ENCODE assay signal across 15 cellular contexts in the genomic region with DNA sequence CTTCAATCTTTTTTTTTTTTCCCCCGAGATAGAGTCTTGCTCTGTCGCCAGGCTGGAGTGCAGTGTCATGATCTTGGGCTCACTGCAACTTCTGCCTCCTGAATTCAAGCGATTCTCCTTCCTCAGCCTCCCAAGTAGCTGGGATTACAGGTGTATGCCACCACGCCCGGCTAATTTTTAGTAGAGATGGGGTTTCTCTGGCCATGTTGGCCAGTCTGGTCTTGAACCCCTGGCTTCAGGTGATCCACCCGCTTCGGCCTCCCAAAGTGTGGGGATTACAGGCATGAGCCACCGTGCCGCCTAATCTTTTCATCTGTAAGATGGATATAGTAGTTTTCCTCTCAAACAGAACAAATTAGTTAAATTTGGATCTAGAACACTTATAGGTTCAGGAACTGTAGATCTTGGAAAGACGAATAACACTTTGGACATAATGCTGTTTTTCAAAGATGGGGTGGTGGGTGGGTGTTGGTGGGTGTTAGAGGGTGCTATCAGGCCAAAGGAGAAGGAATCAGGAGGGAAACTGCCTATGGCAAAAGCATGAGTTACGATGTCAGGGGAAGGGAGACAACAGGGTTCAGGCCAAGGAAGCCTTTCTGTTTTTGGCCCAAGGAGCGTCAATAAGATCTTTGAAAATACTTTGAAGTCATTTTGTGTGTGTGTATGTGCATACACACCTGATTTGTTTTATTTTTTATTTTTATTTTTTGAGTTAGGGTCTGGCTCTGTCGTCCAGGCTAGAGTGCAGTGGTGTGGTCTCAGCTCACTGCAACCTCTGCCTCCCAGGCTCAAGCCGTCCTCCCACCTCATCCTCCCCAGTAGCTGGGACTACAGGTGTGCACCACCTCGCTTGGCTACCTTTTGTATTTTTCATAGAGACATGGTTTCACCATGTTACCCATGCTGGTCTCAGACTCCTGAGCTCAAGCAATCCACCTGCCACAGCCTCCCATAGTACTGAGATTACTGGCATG. TPM values are rescaled to one million over a fixed set of nuclear protein-coding genes. Genes with fewer than 3 reads are reported as not detected.
DNase-seq lines count a peak whose midpoint lies in the region; ATAC-seq, FAIRE-seq and TF ChIP-seq lines count a peak whose summit lies in the region.
"Had no signal": no experiment of that assay in that cellular context is flagged by ENCODE, and none has a peak within 500 bp of the region (broad histone marks: within the 10 kb centered on the region; RNA-seq: fewer than 3 reads in every experiment).

No MANE protein-coding gene starts in this region.

- TF ChIP-seq CTCF in CD4-positive, alpha-beta T cell (IDR thresholded peaks at IDR 0.05) = no peak
- TF ChIP-seq CTCF in endothelial cell (IDR thresholded peaks at IDR 0.05; ENCODE audit: unreplicated experiment) (no peak), esophagus squamous epithelium (IDR thresholded peaks at IDR 0.05) (no peak)

- no peaks in the 10 kb centered on the region for H3K9me3 ChIP-seq in CD4-positive, alpha-beta T cell (ENCODE audit: control insufficient read depth, low read length)
- H3K9me3 ChIP-seq in T-helper 17 cell (ENCODE audit: control insufficient read depth, low read length, poor library complexity, severe bottlenecking) = no peaks in the 10 kb centered on the region
- no peaks in the 10 kb centered on the region for H3K9me3 ChIP-seq in esophagus squamous epithelium
- H3K9me3 ChIP-seq: sigmoid colon had no signal

- POLR2A ChIA-PET in CD4-positive, alpha-beta T cell (lab: Charles Lee) = interaction anchor here (1.4 kb wide), 1 partner anchor 7 kb away, joined by 5 read pairs; a partner anchor contains a TSS

- no peaks in the 10 kb centered on the region for H3K27me3 ChIP-seq in CD4-positive, alpha-beta T cell (ENCODE audit: control insufficient read depth, insufficient read depth, low read length)
- H3K27me3 ChIP-seq in esophagus squamous epithelium = no peaks in the 10 kb centered on the region
- H3K27me3 ChIP-seq: sigmoid colon had no signal

- H3K4me3 ChIP-seq in esophagus squamous epithelium = no peak overlapping the region
- H3K4me3 ChIP-seq: sigmoid colon had no signal

- peaks cover 13 to 31% (median 15%) of the 10 kb centered on the region in 3 donors for H3K4me1 ChIP-seq in esophagus squamous epithelium

- no peak for ATAC-seq in CD4-positive, alpha-beta T cell (ENCODE audit: poor library complexity)
- ATAC-seq in T-helper 17 cell (no peak), HG03565 (IDR thresholded peaks at IDR 0.05; ENCODE audit: unreplicated experiment) (no peak)
- ATAC-seq: left colon, T-cell had no signal

- peak overlapping the region; percentile 49 for H3K27ac Mint-ChIP-seq in CD4-positive, alpha-beta T cell
- H3K27ac Mint-ChIP-seq in T-helper 17 cell (peak overlapping the region; percentile 39), endothelial cell (ENCODE audit: unreplicated experiment) (no peak overlapping the region)
- H3K27ac Mint-ChIP-seq: T-cell had no signal

- no peak overlapping the region for H3K4me3 Mint-ChIP-seq in CD4-positive, alpha-beta T cell
- peak overlapping the region; percentile 50 for H3K4me3 Mint-ChIP-seq in T-helper 17 cell
- H3K4me3 Mint-ChIP-seq in endothelial cell (ENCODE audit: unreplicated experiment) = peak overlapping the region; percentile 39
- H3K4me3 Mint-ChIP-seq: activated CD4-positive, alpha-beta T cell treated with anti-CD3 and anti-CD28 coated beads, Interleukin-2, amount 10 ng/mL, durations not matched to agents 7 days and 5 days; T-cell had no signal

- CTCF ChIA-PET in CD4-positive, alpha-beta T cell (lab: Charles Lee) = no interaction called here

- no peaks in the 10 kb centered on the region for H3K27me3 Mint-ChIP-seq in CD4-positive, alpha-beta T cell
- H3K27me3 Mint-ChIP-seq in T-helper 17 cell = no peaks in the 10 kb centered on the region
- H3K27me3 Mint-ChIP-seq in endothelial cell (ENCODE audit: unreplicated experiment) = peaks cover 2% of the 10 kb centered on the region
- H3K27me3 Mint-ChIP-seq: activated CD4-positive, alpha-beta T cell treated with anti-CD3 and anti-CD28 coated beads, Interleukin-2, amount 10 ng/mL, durations not matched to agents 7 days and 5 days; T-cell had no signal

- peaks cover 5 to 56% (median 29%) of the 10 kb centered on the region in 3 donors for H3K36me3 ChIP-seq in esophagus squamous epithelium

- H3K9me3 Mint-ChIP-seq in CD4-positive, alpha-beta T cell = no peaks in the 10 kb centered on the region
- H3K9me3 Mint-ChIP-seq in endothelial cell (ENCODE audit: unreplicated experiment) = no peaks in the 10 kb centered on the region
- H3K9me3 Mint-ChIP-seq: activated CD4-positive, alpha-beta T cell treated with anti-CD3 and anti-CD28 coated beads, Interleukin-2, amount 10 ng/mL, durations not matched to agents 7 days and 5 days; T-cell had no signal

- H3K36me3 Mint-ChIP-seq in CD4-positive, alpha-beta T cell (ENCODE audit: low read depth) = peaks cover 63% of the 10 kb centered on the region
- H3K36me3 Mint-ChIP-seq in T-helper 17 cell (ENCODE audit: low read depth) (peaks cover 3% of the 10 kb centered on the region), endothelial cell (ENCODE audit: low read depth, unreplicated experiment) (peaks cover 43% of the 10 kb centered on the region)

- intact Hi-C loops in CD4-positive, alpha-beta T cell (cut with DNase I, micrococcal nuclease) = loop anchor here in 1 of 2 experiments (10.0 kb wide), 1 partner anchor 1691 kb away; no protein-coding TSS in a partner anchor
- intact Hi-C loops in esophagus squamous epithelium (cut with DNase I) = no loop called here
- intact Hi-C loops in head of caudate nucleus (cut with DNase I) = no loop called here

- no peak for FAIRE-seq in GM12892 (lab: Jason Lieb, UNC)

- WGBS in esophagus squamous epithelium, 2 donors = 92 to 96% methylated on average over 11 to 14 of the region's 15 CpGs

- H3K27ac ChIP-seq in CD4-positive, alpha-beta T cell (ENCODE audit: low read depth, low read length) = no peak overlapping the region
- H3K27ac ChIP-seq in esophagus squamous epithelium = no peak overlapping the region

- peaks cover 33% of the 10 kb centered on the region for H3K4me1 Mint-ChIP-seq in CD4-positive, alpha-beta T cell (ENCODE audit: low read depth)
- peaks cover 29% of the 10 kb centered on the region for H3K4me1 Mint-ChIP-seq in T-helper 17 cell
- H3K4me1 Mint-ChIP-seq in endothelial cell (ENCODE audit: unreplicated experiment) = peaks cover 29% of the 10 kb centered on the region

- DNase-seq in CD4-positive, alpha-beta T cell = no peak
- DNase-seq in GM12892 (ENCODE audit: insufficient read length) = no peak
- no peak for DNase-seq in T-helper 17 cell
- DNase-seq in endothelial cell (ENCODE audit: low spot score) = no peak
- DNase-seq in esophagus squamous epithelium (lab: John Stamatoyannopoulos, UW) = no peak
- no peak for DNase-seq in mesenteric fat pad (ENCODE audit: low spot score)
- no peak for DNase-seq in head of caudate nucleus
- DNase-seq: activated CD4-positive, alpha-beta T cell treated with anti-CD3 and anti-CD28 coated beads, Interleukin-2, amount 10 ng/mL, durations not matched to agents 7 days and 5 days; activated naive CD4-positive, alpha-beta T cell treated with Interleukin-2 at 50 U/mL for 16 hours; GDM1; left colon; NCI-H1048; sigmoid colon; T-cell had no signal

- TF ChIP-seq POLR2A in GM12892 (IDR thresholded peaks at IDR 0.05; ENCODE audit: low read depth, low read length) (peak; percentile 71), esophagus squamous epithelium (IDR thresholded peaks at IDR 0.05) (no peak)

RNA-seq across cellular contexts. Expression of a gene that starts 6.8 kb away (rescaled TPM):
- total RNA-seq in CD4-positive, alpha-beta T cell = 1,000 to 10,000 TPM; 4,138 to 4,142 TPM
- polyA plus RNA-seq in GM12892 (2012; ENCODE audit: missing spikeins) = 6,135 TPM
- total RNA-seq in T-helper 17 cell (1,000 to 10,000 TPM; 3,101 to 3,324 TPM), endothelial cell (ENCODE audit: unreplicated experiment) (2,729 TPM), esophagus squamous epithelium (1,000 to 10,000 TPM; 1,246 to 1,858 (median 1,428) TPM), mesenteric fat pad (1,983 TPM)
